11 cellular contexts compared by ENCODE assay signal in genomic region chr3:136595862-136596697, GRCh38.
DNase-seq lines count a peak whose midpoint lies in the region; ATAC-seq and TF ChIP-seq lines count a peak whose summit lies in the region.
"Had no signal": no experiment of that assay in that cellular context is flagged by ENCODE, and none has a peak within 500 bp of the region (broad histone marks: within the 10 kb centered on the region; RNA-seq: fewer than 3 reads in every experiment).

No MANE protein-coding gene starts in this region.

- H3K9me2 ChIP-seq in Karpas-422 (replicated peaks; ENCODE audit: insufficient read depth, low read length): no peaks in the 10 kb centered on the region

- no peaks in the 10 kb centered on the region for H3K27me3 ChIP-seq in Karpas-422 (ENCODE audit: low read length)
- H3K27me3 ChIP-seq in neutrophil: no peaks in the 10 kb centered on the region
- H3K27me3 ChIP-seq: stomach had no signal

- no peak overlapping the region for H3K9ac ChIP-seq in Karpas-422 (ENCODE audit: low read length)

- no peak overlapping the region for H3K4me3 Mint-ChIP-seq in activated T-cell treated with anti-CD3 and anti-CD28 coated beads, Interleukin-2, amount 50 U/mL, for 4 hours
- H3K4me3 Mint-ChIP-seq in activated CD8-positive, alpha-beta T cell treated with anti-CD3 and anti-CD28 coated beads, Interleukin-2, amount 10 ng/mL, durations not matched to agents 7 days and 5 days: peak overlapping the region; percentile 4

- H3K79me2 ChIP-seq in Karpas-422 (ENCODE audit: low read length): peaks cover 44% of the 10 kb centered on the region

- H3K36me3 ChIP-seq in Karpas-422 (ENCODE audit: insufficient read depth, low read length) (no peaks in the 10 kb centered on the region), neutrophil (no peaks in the 10 kb centered on the region)

- H3K27me3 Mint-ChIP-seq in activated T-cell treated with anti-CD3 and anti-CD28 coated beads, Interleukin-2, amount 50 U/mL, for 4 hours (ENCODE audit: low read depth): no peaks in the 10 kb centered on the region
- no peaks in the 10 kb centered on the region for H3K27me3 Mint-ChIP-seq in activated CD8-positive, alpha-beta T cell treated with anti-CD3 and anti-CD28 coated beads, Interleukin-2, amount 10 ng/mL, durations not matched to agents 7 days and 5 days (ENCODE audit: low read depth)

- peak overlapping the region; percentile 52 for H3K27ac ChIP-seq in Karpas-422 (ENCODE audit: low read length)
- peak overlapping the region; percentile 41 for H3K27ac ChIP-seq in neutrophil
- H3K27ac ChIP-seq: stomach had no signal

- H3K27ac Mint-ChIP-seq in activated CD8-positive, alpha-beta T cell treated with anti-CD3 and anti-CD28 coated beads, Interleukin-2, amount 10 ng/mL, durations not matched to agents 7 days and 5 days: peak overlapping the region; percentile 65

- CTCF ChIA-PET in activated CD8-positive, alpha-beta T cell treated with anti-CD3 and anti-CD28 coated beads, Interleukin-2, amount 10 ng/mL, durations not matched to agents 7 days and 5 days (lab: Charles Lee): interaction anchor here (0.5 to 1.4 kb wide), 4 partner anchors 36 to 531 kb away, joined by 3 to 5 read pairs (median 3); partner anchors contain the start of gene STAG1

- H3K4me1 ChIP-seq in Karpas-422 (ENCODE audit: low read length) (peaks cover 19% of the 10 kb centered on the region), neutrophil (ENCODE audit: control insufficient read depth in 1 of 2, insufficient read depth in 1 of 2, low read depth in 1 of 2, low read length in 1 of 2) (peaks cover 17 to 19% of the 10 kb centered on the region in 2 experiments)

- peaks cover 31% of the 10 kb centered on the region for H3K4me1 Mint-ChIP-seq in activated T-cell treated with anti-CD3 and anti-CD28 coated beads, Interleukin-2, amount 50 U/mL, for 4 hours (ENCODE audit: low read depth)
- peaks cover 21% of the 10 kb centered on the region for H3K4me1 Mint-ChIP-seq in activated CD8-positive, alpha-beta T cell treated with anti-CD3 and anti-CD28 coated beads, Interleukin-2, amount 10 ng/mL, durations not matched to agents 7 days and 5 days (ENCODE audit: low read depth)

- H3K4me2 ChIP-seq in Karpas-422 (ENCODE audit: low read depth, low read length, poor library complexity, severe bottlenecking): peak overlapping the region; percentile 47

- H3K4me3 ChIP-seq in Karpas-422 (ENCODE audit: low read length) (no peak overlapping the region), neutrophil (ENCODE audit: low read depth in 1 of 2, low read length in 1 of 2) (no peak overlapping the region)
- H3K4me3 ChIP-seq: stomach had no signal

- peaks cover 23% of the 10 kb centered on the region for H3K36me3 Mint-ChIP-seq in activated T-cell treated with anti-CD3 and anti-CD28 coated beads, Interleukin-2, amount 50 U/mL, for 4 hours (ENCODE audit: insufficient read depth)
- peaks cover 17% of the 10 kb centered on the region for H3K36me3 Mint-ChIP-seq in activated CD8-positive, alpha-beta T cell treated with anti-CD3 and anti-CD28 coated beads, Interleukin-2, amount 10 ng/mL, durations not matched to agents 7 days and 5 days (ENCODE audit: low read depth)

- no peak for TF ChIP-seq CTCF in neutrophil (IDR thresholded peaks at IDR 0.05)

- POLR2A ChIA-PET in activated CD8-positive, alpha-beta T cell treated with anti-CD3 and anti-CD28 coated beads, Interleukin-2, amount 10 ng/mL, durations not matched to agents 7 days and 5 days (lab: Charles Lee): interaction anchor here (0.6 to 0.7 kb wide), 2 partner anchors 156 to 532 kb away, joined by 3 to 6 read pairs; partner anchors contain the start of gene STAG1

- no peaks in the 10 kb centered on the region for H4K20me1 ChIP-seq in Karpas-422 (ENCODE audit: insufficient read depth, low read depth, low read length)

- no peak overlapping the region for H2AFZ ChIP-seq in Karpas-422 (ENCODE audit: low read length)

- H3K9me3 Mint-ChIP-seq in activated T-cell treated with anti-CD3 and anti-CD28 coated beads, Interleukin-2, amount 50 U/mL, for 4 hours: no peaks in the 10 kb centered on the region
- no peaks in the 10 kb centered on the region for H3K9me3 Mint-ChIP-seq in activated CD8-positive, alpha-beta T cell treated with anti-CD3 and anti-CD28 coated beads, Interleukin-2, amount 10 ng/mL, durations not matched to agents 7 days and 5 days (ENCODE audit: insufficient read depth)

- H3K9me3 ChIP-seq in Karpas-422 (ENCODE audit: low read length) (no peaks in the 10 kb centered on the region), neutrophil (no peaks in the 10 kb centered on the region)
- H3K9me3 ChIP-seq: stomach had no signal

- DNase-seq in activated T-cell treated with anti-CD3 and anti-CD28 coated beads, Interleukin-2, amount 50 U/mL, for 4 hours: no peak
- no peak for DNase-seq in activated T-cell treated with anti-CD3 and anti-CD28 coated beads, Interleukin-2, amount 50 U/mL, for 1 hour
- DNase-seq in Karpas-422 (peak; percentile 51), NCI-H510A treated with DMSO at 0.1 percent for 48 hours (lab: John Stamatoyannopoulos, UW) (no peak), NCI-H1417 (lab: John Stamatoyannopoulos, UW) (no peak)
- DNase-seq in activated CD8-positive, alpha-beta T cell treated with anti-CD3 and anti-CD28 coated beads, Interleukin-2, amount 10 ng/mL, durations not matched to agents 7 days and 5 days: no peak
- DNase-seq: aorta, kidney glomerular epithelial cell, stomach had no signal

- peak; percentile 34 to 41 for ATAC-seq in activated T-cell treated with anti-CD3 and anti-CD28 coated beads, Interleukin-2, amount 50 U/mL, for 4 hours
- ATAC-seq in activated CD8-positive, alpha-beta T cell treated with anti-CD3 and anti-CD28 coated beads, Interleukin-2, amount 10 ng/mL, durations not matched to agents 7 days and 5 days: peak; percentile 63
- ATAC-seq in HG02623 (IDR thresholded peaks at IDR 0.05; ENCODE audit: unreplicated experiment): no peak
